In genomic region chr18:57437782-57438668, GRCh38 we compare ENCODE assay signal across 9 cellular contexts. TPM values are rescaled to one million over a fixed set of nuclear protein-coding genes. Genes with fewer than 3 reads are reported as not detected.
A peak's percentile ranks its signal among the peaks of the same experiment; 100 is the strongest.
DNase-seq lines count a peak whose midpoint lies in the region; ATAC-seq, FAIRE-seq and TF ChIP-seq lines count a peak whose summit lies in the region.
"Had no signal": no experiment of that assay in that cellular context is flagged by ENCODE, and none has a peak within 500 bp of the region (broad histone marks: within the 10 kb centered on the region; RNA-seq: fewer than 3 reads in every experiment).

No MANE protein-coding gene starts in this region.

- no peak overlapping the region for H3K4me3 Mint-ChIP-seq in activated CD4-positive, alpha-beta memory T cell treated with anti-CD3 and anti-CD28 coated beads, Interleukin-2, amount 10 ng/mL, durations not matched to agents 7 days and 5 days
- H3K4me3 Mint-ChIP-seq in activated T-helper 2 cell treated with anti-CD3 and anti-CD28 coated beads, Interferon-gamma antibody, Interleukin-2, Interleukin-4, amounts not matched to agents 10 μg/mL and 5 μg/mL and 100 μg/mL, durations not matched to agents 14 hours and 24 hours and 36 hours (ENCODE audit: low read depth): no peak overlapping the region

- no peak for TF ChIP-seq POLR2A in gastroesophageal sphincter (IDR thresholded peaks at IDR 0.05)

- H3K9me3 ChIP-seq in pancreas: no peaks in the 10 kb centered on the region
- no peaks in the 10 kb centered on the region for H3K9me3 ChIP-seq in gastroesophageal sphincter

- no peak overlapping the region for H3K4me3 ChIP-seq in HFF-Myc (replicated peaks; ENCODE audit: low read depth, low read length)
- peak overlapping the region; percentile 12 for H3K4me3 ChIP-seq in fibroblast of mammary gland (ENCODE audit: control insufficient read depth, low read depth, low read length)
- peak overlapping the region; percentile 21 to 56 (median 39) for H3K4me3 ChIP-seq in pancreas
- H3K4me3 ChIP-seq in gastroesophageal sphincter: peak overlapping the region in 1 of 2 donors; percentile 28

- H3K36me3 Mint-ChIP-seq in activated CD4-positive, alpha-beta memory T cell treated with anti-CD3 and anti-CD28 coated beads, Interleukin-2, amount 10 ng/mL, durations not matched to agents 7 days and 5 days (ENCODE audit: low read depth): peaks cover 19% of the 10 kb centered on the region
- H3K36me3 Mint-ChIP-seq in activated T-helper 2 cell treated with anti-CD3 and anti-CD28 coated beads, Interferon-gamma antibody, Interleukin-2, Interleukin-4, amounts not matched to agents 10 μg/mL and 5 μg/mL and 100 μg/mL, durations not matched to agents 14 hours and 24 hours and 36 hours (ENCODE audit: low read depth): peaks cover 10% of the 10 kb centered on the region

- no peaks in the 10 kb centered on the region for H3K36me3 ChIP-seq in pancreas
- H3K36me3 ChIP-seq in gastroesophageal sphincter: no peaks in the 10 kb centered on the region

- H3K4me1 ChIP-seq in pancreas (peaks cover 0 to 10% (median 0%) of the 10 kb centered on the region in 3 donors), gastroesophageal sphincter (peaks cover 2 to 80% (median 49%) of the 10 kb centered on the region in 3 donors)

- H3K4me1 Mint-ChIP-seq in activated CD4-positive, alpha-beta memory T cell treated with anti-CD3 and anti-CD28 coated beads, Interleukin-2, amount 10 ng/mL, durations not matched to agents 7 days and 5 days: peaks cover 34% of the 10 kb centered on the region
- peaks cover 15% of the 10 kb centered on the region for H3K4me1 Mint-ChIP-seq in activated T-helper 2 cell treated with anti-CD3 and anti-CD28 coated beads, Interferon-gamma antibody, Interleukin-2, Interleukin-4, amounts not matched to agents 10 μg/mL and 5 μg/mL and 100 μg/mL, durations not matched to agents 14 hours and 24 hours and 36 hours (ENCODE audit: low read depth)

- peaks cover 90% of the 10 kb centered on the region for H3K27me3 Mint-ChIP-seq in activated CD4-positive, alpha-beta memory T cell treated with anti-CD3 and anti-CD28 coated beads, Interleukin-2, amount 10 ng/mL, durations not matched to agents 7 days and 5 days
- H3K27me3 Mint-ChIP-seq in activated T-helper 2 cell treated with anti-CD3 and anti-CD28 coated beads, Interferon-gamma antibody, Interleukin-2, Interleukin-4, amounts not matched to agents 10 μg/mL and 5 μg/mL and 100 μg/mL, durations not matched to agents 14 hours and 24 hours and 36 hours (ENCODE audit: low read depth): peaks cover 81% of the 10 kb centered on the region

- no peak overlapping the region for H3K27ac Mint-ChIP-seq in activated CD4-positive, alpha-beta memory T cell treated with anti-CD3 and anti-CD28 coated beads, Interleukin-2, amount 10 ng/mL, durations not matched to agents 7 days and 5 days
- H3K27ac Mint-ChIP-seq in activated T-helper 2 cell treated with anti-CD3 and anti-CD28 coated beads, Interferon-gamma antibody, Interleukin-2, Interleukin-4, amounts not matched to agents 10 μg/mL and 5 μg/mL and 100 μg/mL, durations not matched to agents 14 hours and 24 hours and 36 hours: no peak overlapping the region

- no peak for FAIRE-seq in pancreas (lab: Jason Lieb, UNC)

- TF ChIP-seq EP300 in gastroesophageal sphincter (IDR thresholded peaks at IDR 0.05): no peak

- peak; percentile 43 to 76 (median 72) for ATAC-seq in pancreas
- no peak for ATAC-seq in gastroesophageal sphincter

- peak; percentile 97 for DNase-seq in DMS53 (lab: John Stamatoyannopoulos, UW)
- DNase-seq in HFF-Myc (ENCODE audit: extremely low read depth, low read depth): peak; percentile 12
- peak; percentile 79 for DNase-seq in NCI-H2171 (lab: John Stamatoyannopoulos, UW)
- peak; percentile 34 for DNase-seq in activated CD4-positive, alpha-beta memory T cell treated with anti-CD3 and anti-CD28 coated beads, Interleukin-2, amount 10 ng/mL, durations not matched to agents 7 days and 5 days
- DNase-seq in fibroblast of mammary gland (ENCODE audit: low read depth): peak; percentile 66
- DNase-seq in pancreas: peak; percentile 56 to 88 (median 73)
- DNase-seq in activated T-helper 2 cell treated with anti-CD3 and anti-CD28 coated beads, Interferon-gamma antibody, Interleukin-2, Interleukin-4, amounts not matched to agents 10 μg/mL and 5 μg/mL and 100 μg/mL, durations not matched to agents 14 hours and 24 hours and 36 hours (ENCODE audit: low spot score): no peak

- no peaks in the 10 kb centered on the region for H3K9me3 Mint-ChIP-seq in activated CD4-positive, alpha-beta memory T cell treated with anti-CD3 and anti-CD28 coated beads, Interleukin-2, amount 10 ng/mL, durations not matched to agents 7 days and 5 days
- no peaks in the 10 kb centered on the region for H3K9me3 Mint-ChIP-seq in activated T-helper 2 cell treated with anti-CD3 and anti-CD28 coated beads, Interferon-gamma antibody, Interleukin-2, Interleukin-4, amounts not matched to agents 10 μg/mL and 5 μg/mL and 100 μg/mL, durations not matched to agents 14 hours and 24 hours and 36 hours

- POLR2A ChIA-PET in activated CD4-positive, alpha-beta memory T cell treated with anti-CD3 and anti-CD28 coated beads, Interleukin-2, amount 10 ng/mL, durations not matched to agents 7 days and 5 days (lab: Charles Lee): interaction anchor here (1.6 kb wide), 1 partner anchor 9 kb away, joined by 6 read pairs; no protein-coding TSS in a partner anchor

- H3K27me3 ChIP-seq in pancreas: peaks cover 0 to 38% (median 4%) of the 10 kb centered on the region in 4 donors
- peaks cover 100% of the 10 kb centered on the region for H3K27me3 ChIP-seq in gastroesophageal sphincter

- TF ChIP-seq CTCF in HFF-Myc (IDR thresholded peaks at IDR 0.05; ENCODE audit: low read depth, low read length, missing control alignments): peak; percentile 66
- peak; percentile 45 for TF ChIP-seq CTCF in fibroblast of mammary gland (conservative IDR thresholded peaks at IDR 0.05; ENCODE audit: control insufficient read depth, insufficient read depth, low read depth, low read length)
- peak; percentile 22 to 62 (median 56) for TF ChIP-seq CTCF in pancreas (IDR thresholded peaks at IDR 0.05)
- TF ChIP-seq CTCF in gastroesophageal sphincter (IDR thresholded peaks at IDR 0.05): peak in 2 of 4 experiments; percentile 13 to 46

- WGBS in pancreas, 2 donors: 2% methylated on average over 71 of the region's 71 CpGs
- 0 to 2% methylated on average over 3 to 5 of the region's 71 CpGs for WGBS in gastroesophageal sphincter (ENCODE audit: low coverage in 1 of 2), 2 donors

- CTCF ChIA-PET in activated CD4-positive, alpha-beta memory T cell treated with anti-CD3 and anti-CD28 coated beads, Interleukin-2, amount 10 ng/mL, durations not matched to agents 7 days and 5 days (lab: Charles Lee): interaction anchor here (0.6 to 2.5 kb wide), 4 partner anchors 569 to 1889 kb away, joined by 3 to 7 read pairs (median 3); no protein-coding TSS in a partner anchor

- intact Hi-C loops in pancreas (cut with DNase I): no loop called here
- intact Hi-C loops in activated T-helper 2 cell treated with anti-CD3 and anti-CD28 coated beads, Interferon-gamma antibody, Interleukin-2, Interleukin-4, amounts not matched to agents 10 μg/mL and 5 μg/mL and 100 μg/mL, durations not matched to agents 14 hours and 24 hours and 36 hours (cut with micrococcal nuclease): loop anchor here (1.0 to 10.0 kb wide), 4 partner anchors 9 to 1829 kb away; no protein-coding TSS in a partner anchor

- H3K27ac ChIP-seq in pancreas (no peak overlapping the region), gastroesophageal sphincter (no peak overlapping the region)

RNA-seq across cellular contexts. Expression of gene ONECUT2, which starts 2.9 kb away (rescaled TPM):
- total RNA-seq in activated CD4-positive, alpha-beta memory T cell treated with anti-CD3 and anti-CD28 coated beads, Interleukin-2, amount 10 ng/mL, durations not matched to agents 7 days and 5 days: not detected
- total RNA-seq in pancreas (1 to 10 TPM; 2.0 to 9.7 (median 7.0) TPM), gastroesophageal sphincter (under 1 TPM; under 0.01 to 0.23 (median 0.06) TPM)
- polyA plus RNA-seq in pancreas: 1 to 10 TPM; 1.4 to 1.7 TPM
- not detected in 2 replicates for total RNA-seq in activated T-helper 2 cell treated with anti-CD3 and anti-CD28 coated beads, Interferon-gamma antibody, Interleukin-2, Interleukin-4, amounts not matched to agents 10 μg/mL and 5 μg/mL and 100 μg/mL, durations not matched to agents 14 hours and 24 hours and 36 hours
- total RNA-seq: activated CD8-positive, alpha-beta memory T cell treated with anti-CD3 and anti-CD28 coated beads for 36 hours had no signal
